Comparison of ENCODE assay signal across 7 cellular contexts in the genomic region with DNA sequence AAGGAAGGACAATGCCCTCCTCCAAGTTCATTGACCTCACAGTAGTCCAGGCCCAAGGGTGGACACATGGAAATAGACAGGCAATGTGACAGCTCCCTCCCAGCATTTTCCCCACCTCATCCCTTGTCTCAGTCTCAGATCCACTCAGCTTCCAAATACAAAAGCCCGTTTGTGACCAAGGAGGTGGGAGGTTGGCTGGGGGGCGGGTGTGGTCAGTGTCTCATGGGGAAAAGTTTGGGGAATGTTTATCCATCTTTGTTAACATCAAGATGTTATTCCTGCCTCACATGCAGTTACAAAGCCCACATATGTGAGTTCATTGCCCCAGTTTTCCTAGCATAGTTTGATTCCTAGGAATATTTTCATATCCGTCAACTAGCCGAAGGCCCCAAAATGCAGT.
"Had no signal": no experiment of that assay in that cellular context is flagged by ENCODE, and none has a peak within 500 bp of the region (broad histone marks: within the 10 kb centered on the region; RNA-seq: fewer than 3 reads in every experiment).

No MANE protein-coding gene starts in this region.

- H3K4me1 Mint-ChIP-seq: IgD-negative memory B cell had no signal

- H2AFZ ChIP-seq: GM23338 had no signal

- H3K4me3 Mint-ChIP-seq: GM23338, HFFc6, IgD-negative memory B cell had no signal

- H3K36me3 Mint-ChIP-seq: IgD-negative memory B cell had no signal

- DNase-seq: HFFc6 had no signal

- ATAC-seq: GM23338, HCT116, HepG2 had no signal

- H3K27ac ChIP-seq: HL-60 had no signal

- H3K9me3 ChIP-seq: HAP-1 had no signal

- H3K4me2 ChIP-seq: GM23338 had no signal

- H3K9me3 Mint-ChIP-seq: GM23338, HFFc6 had no signal

- H3K36me3 ChIP-seq: HAP-1 had no signal

- H3K4me3 ChIP-seq: GM23338, HAP-1 had no signal

- H3K4me1 ChIP-seq: HAP-1 had no signal

- H3K27ac Mint-ChIP-seq: GM23338, HFFc6, IgD-negative memory B cell had no signal
